1 cellular context compared by ENCODE assay signal in the genomic region with DNA sequence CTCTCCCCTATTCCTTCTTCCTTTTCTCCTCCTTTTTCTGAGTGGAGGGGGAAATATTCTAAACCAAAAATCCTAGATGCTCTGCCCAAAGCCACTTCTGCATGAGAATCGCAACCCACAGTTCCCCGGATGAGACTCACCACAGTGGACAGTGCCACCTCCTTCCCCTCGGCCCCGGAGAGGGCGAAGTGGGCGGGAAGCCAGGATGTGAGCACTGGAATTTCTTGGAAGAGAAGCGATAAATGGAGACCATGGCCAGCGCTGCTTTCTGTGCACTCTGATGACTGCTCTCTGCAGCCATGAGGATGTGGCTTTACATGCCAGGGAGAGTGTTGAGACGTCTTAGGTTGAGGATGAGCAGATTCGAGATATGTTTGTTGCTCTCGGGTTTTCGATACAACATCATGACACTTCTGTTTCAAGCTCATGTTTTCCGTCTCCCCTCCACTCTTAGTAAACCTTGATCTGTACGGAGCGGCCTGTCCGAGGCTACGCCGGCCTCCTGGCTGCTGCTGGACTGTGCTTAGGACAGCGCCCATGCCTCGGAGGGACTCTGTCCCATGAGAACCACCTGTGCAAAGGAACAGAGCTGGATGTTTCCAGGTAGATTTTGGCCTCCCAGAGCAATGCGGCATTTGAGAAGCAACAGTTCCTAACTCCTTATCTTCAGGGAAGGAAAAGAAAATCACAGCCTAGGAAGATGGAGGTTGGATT.
TF ChIP-seq lines count a peak whose summit lies in the region.

No MANE protein-coding gene starts in this region.

TF ChIP-seq in SK-N-SH, 30 proteins besides CTCF, POLR2A, EP300 and RAD21 (continued from another document):
- TF ChIP-seq, protein P1, sequence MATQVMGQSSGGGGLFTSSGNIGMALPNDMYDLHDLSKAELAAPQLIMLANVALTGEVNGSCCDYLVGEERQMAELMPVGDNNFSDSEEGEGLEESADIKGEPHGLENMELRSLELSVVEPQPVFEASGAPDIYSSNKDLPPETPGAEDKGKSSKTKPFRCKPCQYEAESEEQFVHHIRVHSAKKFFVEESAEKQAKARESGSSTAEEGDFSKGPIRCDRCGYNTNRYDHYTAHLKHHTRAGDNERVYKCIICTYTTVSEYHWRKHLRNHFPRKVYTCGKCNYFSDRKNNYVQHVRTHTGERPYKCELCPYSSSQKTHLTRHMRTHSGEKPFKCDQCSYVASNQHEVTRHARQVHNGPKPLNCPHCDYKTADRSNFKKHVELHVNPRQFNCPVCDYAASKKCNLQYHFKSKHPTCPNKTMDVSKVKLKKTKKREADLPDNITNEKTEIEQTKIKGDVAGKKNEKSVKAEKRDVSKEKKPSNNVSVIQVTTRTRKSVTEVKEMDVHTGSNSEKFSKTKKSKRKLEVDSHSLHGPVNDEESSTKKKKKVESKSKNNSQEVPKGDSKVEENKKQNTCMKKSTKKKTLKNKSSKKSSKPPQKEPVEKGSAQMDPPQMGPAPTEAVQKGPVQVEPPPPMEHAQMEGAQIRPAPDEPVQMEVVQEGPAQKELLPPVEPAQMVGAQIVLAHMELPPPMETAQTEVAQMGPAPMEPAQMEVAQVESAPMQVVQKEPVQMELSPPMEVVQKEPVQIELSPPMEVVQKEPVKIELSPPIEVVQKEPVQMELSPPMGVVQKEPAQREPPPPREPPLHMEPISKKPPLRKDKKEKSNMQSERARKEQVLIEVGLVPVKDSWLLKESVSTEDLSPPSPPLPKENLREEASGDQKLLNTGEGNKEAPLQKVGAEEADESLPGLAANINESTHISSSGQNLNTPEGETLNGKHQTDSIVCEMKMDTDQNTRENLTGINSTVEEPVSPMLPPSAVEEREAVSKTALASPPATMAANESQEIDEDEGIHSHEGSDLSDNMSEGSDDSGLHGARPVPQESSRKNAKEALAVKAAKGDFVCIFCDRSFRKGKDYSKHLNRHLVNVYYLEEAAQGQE (IDR thresholded peaks at IDR 0.05; ENCODE audit: low read depth, low read length): no peak
- TF ChIP-seq NFIC (IDR thresholded peaks at IDR 0.05; ENCODE audit: borderline replicate concordance) (no peak), SIN3A (IDR thresholded peaks at IDR 0.05; ENCODE audit: borderline replicate concordance, low read depth, low read length) (no peak), GATA2 (CRISPR knock-in tag; IDR thresholded peaks at IDR 0.05) (no peak), NRF1 (IDR thresholded peaks at IDR 0.05; ENCODE audit: low read depth, low read length) (no peak)
- TF ChIP-seq, protein P2, sequence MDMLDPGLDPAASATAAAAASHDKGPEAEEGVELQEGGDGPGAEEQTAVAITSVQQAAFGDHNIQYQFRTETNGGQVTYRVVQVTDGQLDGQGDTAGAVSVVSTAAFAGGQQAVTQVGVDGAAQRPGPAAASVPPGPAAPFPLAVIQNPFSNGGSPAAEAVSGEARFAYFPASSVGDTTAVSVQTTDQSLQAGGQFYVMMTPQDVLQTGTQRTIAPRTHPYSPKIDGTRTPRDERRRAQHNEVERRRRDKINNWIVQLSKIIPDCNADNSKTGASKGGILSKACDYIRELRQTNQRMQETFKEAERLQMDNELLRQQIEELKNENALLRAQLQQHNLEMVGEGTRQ (IDR thresholded peaks at IDR 0.05; ENCODE audit: borderline replicate concordance, low read depth, low read length): no peak
